22 cellular contexts compared by ENCODE assay signal in the genomic region with DNA sequence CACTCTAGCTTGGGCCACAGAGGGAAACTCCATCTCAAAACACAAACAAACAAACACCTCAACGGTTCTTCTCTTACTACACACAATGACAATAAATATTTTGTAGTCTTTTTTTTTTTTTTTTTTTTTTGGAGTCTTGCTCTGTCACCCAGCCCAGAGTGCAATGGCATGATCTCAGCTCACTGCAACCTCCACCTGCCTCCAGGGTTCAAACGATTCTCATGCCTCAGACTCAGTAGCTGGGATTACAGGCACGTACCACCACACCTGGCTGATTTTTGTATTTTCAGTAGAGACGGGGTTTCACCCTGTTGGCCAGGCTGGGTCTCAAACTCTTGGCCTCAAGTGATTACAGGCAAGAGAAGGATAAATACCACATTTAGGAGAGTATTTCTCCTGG.
"Had no signal": no experiment of that assay in that cellular context is flagged by ENCODE, and none has a peak within 500 bp of the region (broad histone marks: within the 10 kb centered on the region; RNA-seq: fewer than 3 reads in every experiment).

No MANE protein-coding gene starts in this region.

- H3K27me3 Mint-ChIP-seq: activated naive CD8-positive, alpha-beta T cell treated with anti-CD3 and anti-CD28 coated beads for 36 hours; stimulated activated naive B cell treated with anti-CD40 and anti-IgM and Interleukin-4, amounts not matched to agents 10 μg/mL and 1 μg/mL and 100 μg/mL, for 72 hours had no signal

- DNase-seq: activated CD4-positive, alpha-beta T cell treated with anti-CD3 and anti-CD28 coated beads for 1 hour; activated CD4-positive, alpha-beta T cell treated with anti-CD3 and anti-CD28 coated beads, Interleukin-2, amount 50 U/mL, for 1 hour; activated naive CD4-positive, alpha-beta T cell; activated naive CD8-positive, alpha-beta T cell treated with anti-CD3 and anti-CD28 coated beads for 36 hours; activated T-cell treated with anti-CD3 and anti-CD28 coated beads, Interleukin-2, amount 50 U/mL, for 1 hour; amygdala; cerebellar nuclear complex; endodermal cell; left ventricle myocardium superior; mesenchymal stem cell; mucosa of descending colon; nephron progenitor cell; right lobe of liver; stimulated activated CD4-positive, alpha-beta T cell treated with anti-CD3 and anti-CD28 coated beads, Interleukin-2, amount 100 ng/mL, for 48 hours; stimulated activated CD8-positive, alpha-beta memory T cell treated with anti-CD3 and anti-CD28 coated beads, Interleukin-4, amount 100 ng/mL, for 48 hours; stimulated activated naive B cell treated with anti-CD40 and anti-IgM and Interleukin-4, amounts not matched to agents 10 μg/mL and 1 μg/mL and 100 μg/mL, for 72 hours; WERI-Rb-1 had no signal

- ATAC-seq: left ventricle myocardium superior; mucosa of descending colon; right lobe of liver; SK-N-SH treated with all-trans-retinoic acid at 6 μM for 48 hours; stimulated activated naive B cell treated with anti-CD40 and anti-IgM and Interleukin-4, amounts not matched to agents 10 μg/mL and 1 μg/mL and 100 μg/mL, for 72 hours had no signal

- H3K27ac ChIP-seq: coronary artery, right lobe of liver, WERI-Rb-1 had no signal

- H3K4me3 ChIP-seq: coronary artery, mucosa of descending colon, right lobe of liver, smooth muscle cell, testis had no signal

- H3K9me3 Mint-ChIP-seq: activated naive CD8-positive, alpha-beta T cell treated with anti-CD3 and anti-CD28 coated beads for 36 hours; activated T-helper 2 cell treated with anti-CD3 and anti-CD28 coated beads, Interferon-gamma antibody, Interleukin-2, Interleukin-4, amounts not matched to agents 10 μg/mL and 5 μg/mL and 100 μg/mL, durations not matched to agents 14 hours and 24 hours and 36 hours; endodermal cell; nephron progenitor cell; stimulated activated naive B cell treated with anti-CD40 and anti-IgM and Interleukin-4, amounts not matched to agents 10 μg/mL and 1 μg/mL and 100 μg/mL, for 72 hours had no signal

- H3K9me3 ChIP-seq: mucosa of descending colon, right lobe of liver, testis had no signal

- H3K4me3 Mint-ChIP-seq: activated naive CD8-positive, alpha-beta T cell treated with anti-CD3 and anti-CD28 coated beads for 36 hours; endodermal cell; nephron progenitor cell; stimulated activated naive B cell treated with anti-CD40 and anti-IgM and Interleukin-4, amounts not matched to agents 10 μg/mL and 1 μg/mL and 100 μg/mL, for 72 hours had no signal

- H3K36me3 ChIP-seq: WERI-Rb-1 had no signal

- H3K27me3 ChIP-seq: right lobe of liver, testis had no signal

- H3K27ac Mint-ChIP-seq: activated naive CD8-positive, alpha-beta T cell treated with anti-CD3 and anti-CD28 coated beads for 36 hours; activated T-helper 2 cell treated with anti-CD3 and anti-CD28 coated beads, Interferon-gamma antibody, Interleukin-2, Interleukin-4, amounts not matched to agents 10 μg/mL and 5 μg/mL and 100 μg/mL, durations not matched to agents 14 hours and 24 hours and 36 hours; nephron progenitor cell; stimulated activated naive B cell treated with anti-CD40 and anti-IgM and Interleukin-4, amounts not matched to agents 10 μg/mL and 1 μg/mL and 100 μg/mL, for 72 hours had no signal
